Comparison of ENCODE assay signal across 10 cellular contexts in the genomic region with DNA sequence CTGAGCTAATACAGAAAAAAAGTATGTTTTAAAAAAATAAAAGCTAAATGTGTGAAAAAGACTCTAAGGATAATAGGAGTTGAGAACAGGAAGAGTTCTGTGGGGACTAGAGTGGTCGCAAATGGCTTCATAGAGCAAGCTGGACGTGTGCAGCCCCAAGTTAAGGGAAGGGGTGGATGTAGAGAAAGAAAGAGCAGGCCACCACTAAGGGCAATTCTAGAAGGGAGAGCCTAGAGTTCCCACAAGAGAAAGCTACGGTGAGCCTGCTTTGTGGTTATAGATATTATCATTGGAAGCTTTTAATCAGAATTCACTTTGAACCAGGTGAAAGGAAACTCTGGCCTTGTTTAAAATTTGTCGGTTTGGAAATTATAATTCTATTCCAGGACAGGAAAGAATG.
DNase-seq lines count a peak whose midpoint lies in the region; ATAC-seq and TF ChIP-seq lines count a peak whose summit lies in the region.
"Had no signal": no experiment of that assay in that cellular context is flagged by ENCODE, and none has a peak within 500 bp of the region (broad histone marks: within the 10 kb centered on the region; RNA-seq: fewer than 3 reads in every experiment).

No MANE protein-coding gene starts in this region.

- WGBS in mammary epithelial cell (ENCODE audit: low coverage, missing lambda C conversion rate) = 65% methylated on average over 4 of the region's 4 CpGs
- 65 to 72% (median 69%) methylated on average over 4 of the region's 4 CpGs for WGBS in psoas muscle, 3 donors

- intact Hi-C loops in mammary epithelial cell (cut with micrococcal nuclease) (no loop called here), psoas muscle (cut with DNase I) (no loop called here)

- H2AFZ ChIP-seq in DND-41 (ENCODE audit: low read depth, low read length) (no peak overlapping the region), mammary epithelial cell (ENCODE audit: low read depth, low read length) (no peak overlapping the region)

- ATAC-seq in DND-41 (ENCODE audit: insufficient read depth, low read depth) (peak; percentile 53), psoas muscle (no peak), GM21423 (IDR thresholded peaks at IDR 0.05; ENCODE audit: unreplicated experiment) (no peak), HG03108 (IDR thresholded peaks at IDR 0.05; ENCODE audit: unreplicated experiment) (no peak), GM21619 (IDR thresholded peaks at IDR 0.05; ENCODE audit: unreplicated experiment) (no peak)

- BruUV-seq in mammary epithelial cell (replicated peaks; lab: Mats Ljungman, UMichigan) = no TSS peak

- in situ Hi-C loops in mammary epithelial cell (cut with MboI; ENCODE audit: low sequenced_read_pairs in 2 of 2) = no loop called here

- H3K27me3 ChIP-seq in DND-41 (ENCODE audit: insufficient read depth, low read length, poor library complexity) = no peaks in the 10 kb centered on the region
- no peaks in the 10 kb centered on the region for H3K27me3 ChIP-seq in mammary epithelial cell (ENCODE audit: insufficient read depth, low read length)
- H3K27me3 ChIP-seq in psoas muscle (ENCODE audit: insufficient read depth in 3 of 3, low read length in 2 of 3) = no peaks in the 10 kb centered on the region
- H3K27me3 ChIP-seq: MG63 had no signal

- peak overlapping the region; percentile 71 for H3K27ac ChIP-seq in DND-41 (ENCODE audit: low read length)
- H3K27ac ChIP-seq in mammary epithelial cell (ENCODE audit: insufficient read depth, low read depth, low read length) = peak overlapping the region; percentile 74
- H3K27ac ChIP-seq in psoas muscle = peak overlapping the region; percentile 89

- CTCF ChIA-PET in mammary epithelial cell (lab: Charles Lee; ENCODE audit: low non-redundant PET) = no interaction called here

- peak overlapping the region; percentile 36 for H3K9ac ChIP-seq in DND-41 (ENCODE audit: low read depth, low read length)
- peak overlapping the region; percentile 33 for H3K9ac ChIP-seq in mammary epithelial cell (ENCODE audit: insufficient read depth, low read length)

- DNase-seq in DND-41 = no peak
- peak; percentile 44 for DNase-seq in NAMALWA (ENCODE audit: low spot score)
- DNase-seq in mammary epithelial cell = no peak
- DNase-seq in psoas muscle = no peak
- no peak for DNase-seq in NCI-H774 (lab: John Stamatoyannopoulos, UW)
- DNase-seq: activated CD8-positive, alpha-beta memory T cell treated with anti-CD3 and anti-CD28 coated beads, Interleukin-2, amount 50 U/mL, for 48 hours; MG63 had no signal

- H3K4me3 ChIP-seq in DND-41 (ENCODE audit: low read depth in 1 of 2, low read length in 2 of 2) (peak overlapping the region in 1 of 2 experiments; percentile 42; a peak in 2 of 4 replicates), mammary epithelial cell (replicated peaks in 1 of 3; ENCODE audit: insufficient read depth in 1 of 3, low read depth in 2 of 3, low read length in 3 of 3) (no peak overlapping the region), psoas muscle (no peak overlapping the region)

- H3K36me3 ChIP-seq in DND-41 (ENCODE audit: insufficient read depth, low read length) = no peaks in the 10 kb centered on the region
- H3K36me3 ChIP-seq in mammary epithelial cell (ENCODE audit: insufficient read depth, low read length) = no peaks in the 10 kb centered on the region
- no peaks in the 10 kb centered on the region for H3K36me3 ChIP-seq in psoas muscle (ENCODE audit: insufficient read depth in 1 of 2, low read depth in 1 of 2)
- H3K36me3 ChIP-seq: MG63 had no signal

- dilution Hi-C loops in mammary epithelial cell (cut with HindIII; ENCODE audit: low sequenced_read_pairs) = no loop called here

- H4K20me1 ChIP-seq in DND-41 (ENCODE audit: insufficient read depth, low read length) = no peaks in the 10 kb centered on the region
- H4K20me1 ChIP-seq in mammary epithelial cell (ENCODE audit: insufficient read depth, low read length) = no peaks in the 10 kb centered on the region

- no peaks in the 10 kb centered on the region for H3K79me2 ChIP-seq in DND-41 (ENCODE audit: insufficient read depth, low read length)
- H3K79me2 ChIP-seq in mammary epithelial cell (ENCODE audit: insufficient read depth, low read length) = peaks cover 64% of the 10 kb centered on the region

- peaks cover 49% of the 10 kb centered on the region for H3K4me1 ChIP-seq in DND-41 (ENCODE audit: insufficient read depth, low read length)
- H3K4me1 ChIP-seq in mammary epithelial cell (ENCODE audit: insufficient read depth, low read length) = peaks cover 61% of the 10 kb centered on the region
- peaks cover 75% of the 10 kb centered on the region for H3K4me1 ChIP-seq in psoas muscle

- TF ChIP-seq CTCF in DND-41 (IDR thresholded peaks at IDR 0.05; ENCODE audit: borderline replicate concordance, extremely low read depth, low read length, poor library complexity, severe bottlenecking) = no peak
- TF ChIP-seq CTCF in mammary epithelial cell (conservative IDR thresholded peaks at IDR 0.05 in 1 of 2, IDR thresholded peaks at IDR 0.05 in 1 of 2; ENCODE audit: extremely low read depth in 1 of 2, insufficient read depth in 1 of 2, low read depth in 1 of 2, low read length in 2 of 2) = no peak
- TF ChIP-seq CTCF in psoas muscle (IDR thresholded peaks at IDR 0.05) = no peak

- peak overlapping the region; percentile 66 for H3K4me2 ChIP-seq in DND-41 (ENCODE audit: insufficient read depth, low read length)
- peak overlapping the region; percentile 77 for H3K4me2 ChIP-seq in mammary epithelial cell (ENCODE audit: insufficient read depth, low read depth, low read length)

- no peaks in the 10 kb centered on the region for H3K9me3 ChIP-seq in DND-41 (ENCODE audit: insufficient read depth, low read length, severe bottlenecking)
- no peaks in the 10 kb centered on the region for H3K9me3 ChIP-seq in mammary epithelial cell (replicated peaks; ENCODE audit: insufficient read depth, low read length)
- no peaks in the 10 kb centered on the region for H3K9me3 ChIP-seq in psoas muscle
- H3K9me3 ChIP-seq: MG63 had no signal
